Comparison of ENCODE assay signal across 1 cellular context in genomic region chr1:180542530-180543171, GRCh38.
TF ChIP-seq lines count a peak whose summit lies in the region.

No MANE protein-coding gene starts in this region.

TF ChIP-seq in WTC11, 78 proteins besides CTCF, POLR2A, EP300 and RAD21 (continued from another document):
- TF ChIP-seq SMAD4 (CRISPR knock-in tag; IDR thresholded peaks at IDR 0.05) (no peak), TEAD1 (CRISPR knock-in tag; IDR thresholded peaks at IDR 0.05) (no peak), ZMAT4 (CRISPR knock-in tag; IDR thresholded peaks at IDR 0.05) (no peak), ZBTB21 (CRISPR knock-in tag; IDR thresholded peaks at IDR 0.05; ENCODE audit: borderline replicate concordance) (no peak), TEAD4 (CRISPR knock-in tag; IDR thresholded peaks at IDR 0.05) (no peak)
